In genomic region chr9:78788101-78788500, GRCh38 we compare ENCODE assay signal across 24 cellular contexts.
DNase-seq lines count a peak whose midpoint lies in the region; ATAC-seq, FAIRE-seq and TF ChIP-seq lines count a peak whose summit lies in the region.
"Had no signal": no experiment of that assay in that cellular context is flagged by ENCODE, and none has a peak within 500 bp of the region (broad histone marks: within the 10 kb centered on the region; RNA-seq: fewer than 3 reads in every experiment).

No MANE protein-coding gene starts in this region.

- H3K4me1 ChIP-seq in adipocyte (ENCODE audit: control insufficient read depth, insufficient read depth, low read length): no peaks in the 10 kb centered on the region
- H3K4me1 ChIP-seq: gastroesophageal sphincter, left ventricle myocardium inferior had no signal

- DNase-seq in adipocyte (ENCODE audit: low read depth) (peak; percentile 44), fibroblast of pulmonary artery (ENCODE audit: low read depth) (peak; percentile 14), smooth muscle cell of the brain vasculature (ENCODE audit: low read depth, low spot score) (peak; percentile 9), middle frontal gyrus (ENCODE audit: extremely low spot score, low spot score) (no peak), cardiac septum (ENCODE audit: low spot score) (no peak)
- DNase-seq: activated CD4-positive, alpha-beta T cell treated with anti-CD3 and anti-CD28 coated beads, Interleukin-2, amount 10 ng/mL, durations not matched to agents 7 days and 5 days; activated naive CD4-positive, alpha-beta T cell treated with anti-CD3 and anti-CD28 coated beads for 36 hours; amygdala; CD4-positive, CD25-positive, alpha-beta regulatory T cell; central memory CD4-positive, alpha-beta T cell; hypothalamus; left ventricle myocardium inferior; natural killer cell; NCI-H1105 treated with DMSO at 0.1 percent for 48 hours; NCI-H2081; NCI-H345; NCI-H774; retina; stimulated activated CD4-positive, alpha-beta T cell treated with anti-CD3 and anti-CD28 coated beads, Interleukin-4, amount 100 ng/mL, for 24 hours; stimulated activated naive B cell treated with anti-CD40 and anti-IgM and Interleukin-4, amounts not matched to agents 10 μg/mL and 1 μg/mL and 100 μg/mL, for 72 hours; WERI-Rb-1 had no signal

- H3K4me3 ChIP-seq in adipocyte (ENCODE audit: low read length): no peak overlapping the region
- H3K4me3 ChIP-seq in fibroblast of pulmonary artery (replicated peaks; ENCODE audit: low read depth, low read length): no peak overlapping the region
- H3K4me3 ChIP-seq: gastroesophageal sphincter, left ventricle myocardium inferior had no signal

- FAIRE-seq in G401.6 (lab: Jason Lieb, UNC): peak; percentile 73

- H3K36me3 ChIP-seq in adipocyte (ENCODE audit: control insufficient read depth, insufficient read depth, low read length, severe bottlenecking): no peaks in the 10 kb centered on the region
- H3K36me3 ChIP-seq: gastroesophageal sphincter, left ventricle myocardium inferior, WERI-Rb-1 had no signal

- no peak overlapping the region for H3K9ac ChIP-seq in adipocyte (ENCODE audit: low read length)

- no peak for TF ChIP-seq CTCF in fibroblast of pulmonary artery (IDR thresholded peaks at IDR 0.05; ENCODE audit: low read length, missing control alignments)

- H3K27me3 ChIP-seq in adipocyte (replicated peaks; ENCODE audit: control insufficient read depth, insufficient read depth, low read length): no peaks in the 10 kb centered on the region
- H3K27me3 ChIP-seq: gastroesophageal sphincter had no signal

- no peak for ATAC-seq in GM19023 (IDR thresholded peaks at IDR 0.05; ENCODE audit: unreplicated experiment)
- ATAC-seq: gastroesophageal sphincter; natural killer cell; stimulated activated naive B cell treated with anti-CD40 and anti-IgM and Interleukin-4, amounts not matched to agents 10 μg/mL and 1 μg/mL and 100 μg/mL, for 72 hours had no signal

- intact Hi-C loops in cardiac septum (cut with DNase I): no loop called here

- H3K9me3 ChIP-seq in adipocyte (ENCODE audit: control insufficient read depth, low read length): peaks cover 3% of the 10 kb centered on the region

Comparison
In these comparisons a context has a peak if more than half of its experiments do, and no peak if none do; other contexts are left out.
1. DNase-seq: peak in adipocyte (single experiment), fibroblast of pulmonary artery (single experiment) and smooth muscle cell of the brain vasculature (single experiment); none in middle frontal gyrus (single experiment) and cardiac septum (single experiment).